In genomic region chr5:84435861-84436346, GRCh38 we compare ENCODE assay signal across 4 cellular contexts. TPM values are rescaled to one million over a fixed set of nuclear protein-coding genes. Genes with fewer than 3 reads are reported as not detected.
"Had no signal": no experiment of that assay in that cellular context is flagged by ENCODE, and none has a peak within 500 bp of the region (broad histone marks: within the 10 kb centered on the region; RNA-seq: fewer than 3 reads in every experiment).

No MANE protein-coding gene starts in this region.

RNA-seq across cellular contexts. Expression of gene EDIL3, which starts 51.2 kb away (rescaled TPM):
- total RNA-seq: activated CD8-positive, alpha-beta memory T cell treated with anti-CD3 and anti-CD28 coated beads for 36 hours; activated T-cell treated with anti-CD3 and anti-CD28 coated beads, Interleukin-2, amount 50 U/mL, for 72 hours; naive thymus-derived CD8-positive, alpha-beta T cell had no signal
- polyA plus RNA-seq: immature natural killer cell; naive thymus-derived CD8-positive, alpha-beta T cell had no signal
